In the genomic region with DNA sequence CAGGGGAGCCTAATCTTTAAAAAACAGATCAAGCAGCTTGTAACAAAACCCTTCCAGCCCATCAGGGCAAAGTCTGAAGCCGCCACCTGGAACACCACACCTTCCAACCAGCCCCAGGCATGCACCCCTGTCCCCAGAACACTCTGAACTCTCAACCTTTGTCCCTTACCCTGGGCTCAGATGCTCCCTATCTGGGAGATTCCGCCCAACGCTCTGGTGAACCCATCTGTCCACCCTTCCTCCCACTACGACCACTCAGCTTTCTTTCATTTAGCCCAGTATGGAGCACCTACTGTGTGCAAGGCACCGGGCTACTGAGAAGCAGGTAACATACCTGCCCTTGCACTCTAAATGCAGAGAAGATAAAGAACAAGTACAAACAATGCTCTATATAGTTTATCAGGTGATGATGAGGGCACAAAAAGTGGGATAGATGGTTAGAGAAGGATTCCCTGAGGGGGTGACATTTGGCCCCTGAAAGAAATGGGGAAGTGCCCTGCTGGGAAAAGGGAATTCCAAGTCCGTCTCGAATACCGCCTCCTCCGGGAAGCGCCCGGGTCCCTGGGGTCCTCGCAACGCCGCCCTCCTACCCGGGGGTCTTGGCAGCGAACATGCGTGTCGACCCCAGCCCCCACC, we compare ENCODE assay signal across 8 cellular contexts. TPM values are rescaled to one million over a fixed set of nuclear protein-coding genes. Genes with fewer than 3 reads are reported as not detected.
DNase-seq lines count a peak whose midpoint lies in the region; ATAC-seq and TF ChIP-seq lines count a peak whose summit lies in the region.

No MANE protein-coding gene starts in this region.

- H3K4me1 ChIP-seq in A673 (ENCODE audit: insufficient read depth, low read length, poor library complexity, severe bottlenecking), result no peaks in the 10 kb centered on the region

- H3K4me1 Mint-ChIP-seq in HFFc6 (ENCODE audit: low read depth) (peaks cover 18% of the 10 kb centered on the region), brain (peaks cover 34% of the 10 kb centered on the region), mesothelial cell of epicardium (peaks cover 29% of the 10 kb centered on the region)

- H3K27ac Mint-ChIP-seq in HFFc6 (peak overlapping the region; percentile 6; the same call in 1 of the 2 replicates), brain (peak overlapping the region in 2 of 5 experiments; percentile 35 to 45), mesothelial cell of epicardium (peak overlapping the region; percentile 52)

- no TSS peak for BruUV-seq in A673 (replicated peaks; lab: Mats Ljungman, UMichigan)

- H3K27me3 Mint-ChIP-seq in HFFc6 (ENCODE audit: insufficient read depth) (peaks cover 5% of the 10 kb centered on the region; the same call in 1 of the 2 replicates), brain (peaks cover 11% of the 10 kb centered on the region), mesothelial cell of epicardium (ENCODE audit: low read depth) (peaks cover 12% of the 10 kb centered on the region)

- H3K36me3 Mint-ChIP-seq in HFFc6 (ENCODE audit: low read depth) (no peaks in the 10 kb centered on the region), brain (no peaks in the 10 kb centered on the region), mesothelial cell of epicardium (no peaks in the 10 kb centered on the region)

- H3K9me3 Mint-ChIP-seq in HFFc6 (no peaks in the 10 kb centered on the region), brain (no peaks in the 10 kb centered on the region), mesothelial cell of epicardium (no peaks in the 10 kb centered on the region)

- ATAC-seq in omental fat pad (ENCODE audit: low FRiP score) (no peak), GM18870 (IDR thresholded peaks at IDR 0.05; ENCODE audit: unreplicated experiment) (no peak)

- H3K4me3 ChIP-seq in A673 (ENCODE audit: low read depth, low read length, poor library complexity, severe bottlenecking), result peak overlapping the region; percentile 92

- intact Hi-C loops in A673 (cut with micrococcal nuclease; ENCODE audit: unreplicated experiment), result loop anchor here (1.0 kb wide), 1 partner anchor 48 kb away; no protein-coding TSS in a partner anchor

- peak overlapping the region; percentile 70 for H3K27ac ChIP-seq in A673 (ENCODE audit: low read depth, low read length, poor library complexity, severe bottlenecking)

- peak overlapping the region; percentile 87 for H3K4me3 Mint-ChIP-seq in HFFc6
- H3K4me3 Mint-ChIP-seq in brain, result peak overlapping the region; percentile 91 to 99 (median 94)
- peak overlapping the region; percentile 85 for H3K4me3 Mint-ChIP-seq in mesothelial cell of epicardium

- no peaks in the 10 kb centered on the region for H3K27me3 ChIP-seq in A673 (replicated peaks; ENCODE audit: insufficient read depth, low read depth, low read length, poor library complexity)

- no peaks in the 10 kb centered on the region for H3K36me3 ChIP-seq in A673 (ENCODE audit: insufficient read depth, low read length, poor library complexity, severe bottlenecking)

- TF ChIP-seq CTCF in A673 (conservative IDR thresholded peaks at IDR 0.05; ENCODE audit: low read depth, low read length) (no peak), HFFc6 (IDR thresholded peaks at IDR 0.05) (no peak; the same call in 1 of the 2 replicates), brain (conservative IDR thresholded peaks at IDR 0.05) (no peak), mesothelial cell of epicardium (IDR thresholded peaks at IDR 0.05; ENCODE audit: unreplicated experiment) (no peak), omental fat pad (IDR thresholded peaks at IDR 0.05) (no peak)

- CTCF ChIA-PET in A673 (lab: Charles Lee), result interaction anchor here (1.0 kb wide), 1 partner anchor 105 kb away, joined by 4 read pairs; no protein-coding TSS in a partner anchor

- no peaks in the 10 kb centered on the region for H3K9me3 ChIP-seq in A673 (ENCODE audit: low read depth, low read length, poor library complexity, severe bottlenecking)

- POLR2A ChIA-PET in A673 (lab: Charles Lee; ENCODE audit: low non-redundant PET), result no interaction called here

- DNase-seq in A673 (ENCODE audit: low spot score), result no peak
- no peak for DNase-seq in HFFc6
- no peak for DNase-seq in mesothelial cell of epicardium (ENCODE audit: low spot score in 2 of 2, unreplicated experiment in 2 of 2)
- DNase-seq in omental fat pad (ENCODE audit: low spot score), result no peak
- no peak for DNase-seq in HUDEP-2 (lab: John Stamatoyannopoulos, UW; ENCODE audit: unreplicated experiment in 76 of 76)
- no peak for DNase-seq in ureter (ENCODE audit: low spot score)

RNA-seq across cellular contexts. Expression of a gene that starts 0.6 kb away (rescaled TPM):
- 73.9 and 82.2 TPM in 2 replicates for total RNA-seq in A673 (2021)
- 10 to 100 TPM; 57.0 to 76.9 (median 67.6) TPM for total RNA-seq in HFFc6 (2021; fragmentation: NEBNext Ultra II Directional; extraction: Animal tissue kit (Norgen Biotek cat#: 25700))
- 239 TPM for polyA plus RNA-seq in brain (ENCODE audit: insufficient read depth, low read depth, low replicate concordance)
- total RNA-seq in mesothelial cell of epicardium, result 49.7 to 52.6 TPM (median 50.5 TPM) in 3 replicates
- total RNA-seq in omental fat pad, result 10 to 100 TPM; 78.9 to 99.3 (median 89.8) TPM
- 86.6 TPM for total RNA-seq in ureter
